Comparison of ENCODE assay signal across 1 cellular context in the genomic region with DNA sequence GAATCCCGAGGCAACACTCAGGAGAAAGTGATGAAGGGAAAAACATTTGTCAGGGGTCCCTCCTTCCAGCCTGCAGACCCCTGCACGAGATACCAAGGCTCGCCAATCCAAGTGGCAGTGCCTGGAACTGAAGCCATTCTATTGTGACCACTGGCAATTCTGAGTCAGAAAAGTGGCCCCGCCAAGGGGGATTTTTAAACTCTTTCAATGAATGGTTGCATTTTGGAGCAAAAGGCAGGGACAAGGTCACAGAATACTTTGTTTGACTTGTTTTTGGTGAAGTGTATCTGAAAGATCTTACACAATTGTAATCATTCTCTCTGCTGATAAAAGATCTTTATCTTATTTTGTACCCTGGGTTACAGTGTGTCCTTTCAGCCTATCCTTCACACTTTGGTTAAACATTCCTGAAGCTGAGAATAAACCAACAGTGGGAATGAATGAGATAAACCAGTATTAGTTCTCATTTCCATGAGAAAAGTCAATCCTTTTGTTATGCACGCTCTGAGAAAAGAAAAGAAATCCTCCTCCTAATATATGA.
TF ChIP-seq lines count a peak whose summit lies in the region.

No MANE protein-coding gene starts in this region.

TF ChIP-seq in HepG2, 621 proteins besides CTCF, POLR2A, EP300 and RAD21 (continued from another document):
- TF ChIP-seq, protein P1, sequence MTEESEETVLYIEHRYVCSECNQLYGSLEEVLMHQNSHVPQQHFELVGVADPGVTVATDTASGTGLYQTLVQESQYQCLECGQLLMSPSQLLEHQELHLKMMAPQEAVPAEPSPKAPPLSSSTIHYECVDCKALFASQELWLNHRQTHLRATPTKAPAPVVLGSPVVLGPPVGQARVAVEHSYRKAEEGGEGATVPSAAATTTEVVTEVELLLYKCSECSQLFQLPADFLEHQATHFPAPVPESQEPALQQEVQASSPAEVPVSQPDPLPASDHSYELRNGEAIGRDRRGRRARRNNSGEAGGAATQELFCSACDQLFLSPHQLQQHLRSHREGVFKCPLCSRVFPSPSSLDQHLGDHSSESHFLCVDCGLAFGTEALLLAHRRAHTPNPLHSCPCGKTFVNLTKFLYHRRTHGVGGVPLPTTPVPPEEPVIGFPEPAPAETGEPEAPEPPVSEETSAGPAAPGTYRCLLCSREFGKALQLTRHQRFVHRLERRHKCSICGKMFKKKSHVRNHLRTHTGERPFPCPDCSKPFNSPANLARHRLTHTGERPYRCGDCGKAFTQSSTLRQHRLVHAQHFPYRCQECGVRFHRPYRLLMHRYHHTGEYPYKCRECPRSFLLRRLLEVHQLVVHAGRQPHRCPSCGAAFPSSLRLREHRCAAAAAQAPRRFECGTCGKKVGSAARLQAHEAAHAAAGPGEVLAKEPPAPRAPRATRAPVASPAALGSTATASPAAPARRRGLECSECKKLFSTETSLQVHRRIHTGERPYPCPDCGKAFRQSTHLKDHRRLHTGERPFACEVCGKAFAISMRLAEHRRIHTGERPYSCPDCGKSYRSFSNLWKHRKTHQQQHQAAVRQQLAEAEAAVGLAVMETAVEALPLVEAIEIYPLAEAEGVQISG (CRISPR knock-in tag; IDR thresholded peaks at IDR 0.05) = no peak
- TF ChIP-seq KDM1A (CRISPR knock-in tag; IDR thresholded peaks at IDR 0.05) (no peak), ZNF883 (CRISPR knock-in tag; IDR thresholded peaks at IDR 0.05; ENCODE audit: not compliant biosample characterization) (no peak), ZFP36L2 (CRISPR knock-in tag; IDR thresholded peaks at IDR 0.05) (no peak), ZSCAN25 (CRISPR knock-in tag; IDR thresholded peaks at IDR 0.05) (no peak), AGO1 (IDR thresholded peaks at IDR 0.05; ENCODE audit: low read depth, low read length, poor library complexity, severe bottlenecking) (no peak), KDM4B (CRISPR knock-in tag; IDR thresholded peaks at IDR 0.05) (no peak)
